In genomic region chr17:49692751-49693150, GRCh38 we compare ENCODE assay signal across 1 cellular context.
TF ChIP-seq lines count a peak whose summit lies in the region.

No MANE protein-coding gene starts in this region.

TF ChIP-seq in IMR-90, 13 proteins besides CTCF, POLR2A, EP300 and RAD21:
- no peak for TF ChIP-seq CEBPB (IDR thresholded peaks at IDR 0.05; ENCODE audit: low read depth, low read length)
- no peak for TF ChIP-seq FOS (IDR thresholded peaks at IDR 0.05; ENCODE audit: low read depth, low read length)
- TF ChIP-seq BHLHE40 (IDR thresholded peaks at IDR 0.05; ENCODE audit: low read depth, low read length) = no peak
- TF ChIP-seq MXI1 (IDR thresholded peaks at IDR 0.05; ENCODE audit: borderline replicate concordance, low read depth, low read length) = no peak
- no peak for TF ChIP-seq MAFK (IDR thresholded peaks at IDR 0.05; ENCODE audit: low read depth, low read length)
- TF ChIP-seq RCOR1 (IDR thresholded peaks at IDR 0.05; ENCODE audit: insufficient replicate concordance, low read length) = no peak
